Comparison of ENCODE assay signal across 11 cellular contexts in genomic region chr5:158958048-158958994, GRCh38.
A peak's percentile ranks its signal among the peaks of the same experiment; 100 is the strongest.
DNase-seq lines count a peak whose midpoint lies in the region; ATAC-seq, FAIRE-seq and TF ChIP-seq lines count a peak whose summit lies in the region.
"Had no signal": no experiment of that assay in that cellular context is flagged by ENCODE, and none has a peak within 500 bp of the region (broad histone marks: within the 10 kb centered on the region; RNA-seq: fewer than 3 reads in every experiment).

No MANE protein-coding gene starts in this region.

- peaks cover 55% of the 10 kb centered on the region for H3F3A ChIP-seq in DOHH2 (ENCODE audit: control insufficient read depth, insufficient read depth)

- no peaks in the 10 kb centered on the region for H3K9me3 ChIP-seq in DOHH2 (ENCODE audit: control insufficient read depth, insufficient read depth, low read length)
- H3K9me3 ChIP-seq in keratinocyte (ENCODE audit: control insufficient read depth, low read depth, low read length) = no peaks in the 10 kb centered on the region

- peak overlapping the region; percentile 68 for H3K4me3 ChIP-seq in DOHH2 (ENCODE audit: low read length)
- H3K4me3 ChIP-seq in keratinocyte (ENCODE audit: control insufficient read depth in 2 of 3, extremely low read depth in 1 of 3, insufficient read depth in 2 of 3, low read depth in 1 of 3, low read length in 3 of 3) = no peak overlapping the region

- H3K4me2 ChIP-seq in DOHH2 (ENCODE audit: low read length) (peak overlapping the region; percentile 90), keratinocyte (ENCODE audit: control insufficient read depth, extremely low read depth, insufficient read depth, low read depth, low read length) (no peak overlapping the region)

- peak; percentile 79 for DNase-seq in NAMALWA (ENCODE audit: low spot score)
- DNase-seq in keratinocyte (ENCODE audit: low read depth, low spot score) = no peak
- DNase-seq in CD14-positive monocyte (ENCODE audit: low spot score) = no peak
- DNase-seq in NCI-H526 (lab: John Stamatoyannopoulos, UW) = no peak
- DNase-seq in frontal cortex (ENCODE audit: low spot score in 2 of 2) = no peak
- DNase-seq: IMR-90; stimulated activated naive CD4-positive, alpha-beta T cell treated with Interleukin-2 at 50 U/mL for 16 hours had no signal

- H3K36me3 Mint-ChIP-seq in CD14-positive monocyte = no peaks in the 10 kb centered on the region

- ATAC-seq in GM19452 (IDR thresholded peaks at IDR 0.05; ENCODE audit: unreplicated experiment) (peak; percentile 33), HG02938 (IDR thresholded peaks at IDR 0.05; ENCODE audit: unreplicated experiment) (no peak)

- H3K9me3 Mint-ChIP-seq in CD14-positive monocyte = peaks cover 0 to 3% (median 0%) of the 10 kb centered on the region in 7 donors
- H3K9me3 Mint-ChIP-seq: T-helper 1 cell treated with Interleukin-12 subunit alpha and Interleukin-12 subunit beta and Interleukin-4 antibody, amounts not matched to agents 30 μg/mL and 1 μg/mL, for 36 hours had no signal

- no peak overlapping the region for H3K9ac ChIP-seq in keratinocyte (ENCODE audit: control insufficient read depth, extremely low read depth, insufficient read depth, low read length)

- H3K36me3 ChIP-seq in DOHH2 (ENCODE audit: control insufficient read depth, low read length) = peaks cover 14% of the 10 kb centered on the region
- no peaks in the 10 kb centered on the region for H3K36me3 ChIP-seq in keratinocyte (ENCODE audit: control insufficient read depth in 2 of 2, extremely low read depth in 1 of 2, insufficient read depth in 2 of 2, low read length in 2 of 2)

- no peak overlapping the region for H3K4me3 Mint-ChIP-seq in CD14-positive monocyte
- H3K4me3 Mint-ChIP-seq: T-helper 1 cell treated with Interleukin-12 subunit alpha and Interleukin-12 subunit beta and Interleukin-4 antibody, amounts not matched to agents 30 μg/mL and 1 μg/mL, for 36 hours had no signal

- H3K4me1 ChIP-seq in DOHH2 (ENCODE audit: control insufficient read depth, low read length) (peaks cover 93% of the 10 kb centered on the region), keratinocyte (ENCODE audit: control insufficient read depth, extremely low read depth, insufficient read depth, low read length) (no peaks in the 10 kb centered on the region)

- TF ChIP-seq CTCF in DOHH2 (IDR thresholded peaks at IDR 0.05; ENCODE audit: low read depth, low read length, poor library complexity, severe bottlenecking) (no peak), keratinocyte (optimal IDR thresholded peaks at IDR 0.05 in 1 of 3, IDR thresholded peaks at IDR 0.05 in 1 of 3, conservative IDR thresholded peaks at IDR 0.05 in 1 of 3; ENCODE audit: extremely low read depth in 1 of 3, insufficient read depth in 2 of 3, low read length in 3 of 3) (no peak), CD14-positive monocyte (IDR thresholded peaks at IDR 0.05) (no peak)

- dilution Hi-C loops in keratinocyte (cut with MboI; ENCODE audit: extremely low pct_ligation_motif_present, low sequenced_read_pairs) = no loop called here

- peak overlapping the region; percentile 98 for H3K27ac ChIP-seq in DOHH2 (ENCODE audit: low read depth, low read length)
- no peak overlapping the region for H3K27ac ChIP-seq in keratinocyte (ENCODE audit: control insufficient read depth, insufficient read depth, low read length)

- H2AFZ ChIP-seq in keratinocyte (ENCODE audit: control insufficient read depth, low read length) = no peak overlapping the region

- no peaks in the 10 kb centered on the region for H3K9me2 ChIP-seq in DOHH2 (replicated peaks; ENCODE audit: control insufficient read depth, low read length)

- H3K27me3 ChIP-seq in DOHH2 (ENCODE audit: control insufficient read depth, low read length) = no peaks in the 10 kb centered on the region
- no peaks in the 10 kb centered on the region for H3K27me3 ChIP-seq in keratinocyte (ENCODE audit: control insufficient read depth, extremely low read depth, insufficient read depth, low read length)

- H3K27me3 Mint-ChIP-seq in CD14-positive monocyte (ENCODE audit: low read depth in 3 of 3) = peaks cover 0 to 2% (median under 1%) of the 10 kb centered on the region in 3 donors

- FAIRE-seq in keratinocyte (lab: Jason Lieb, UNC) (peak; percentile 20), frontal cortex (lab: Jason Lieb, UNC) (no peak)

- intact Hi-C loops in CD14-positive monocyte (cut with micrococcal nuclease) = no loop called here

- peaks cover 56% of the 10 kb centered on the region for H3K79me2 ChIP-seq in DOHH2 (ENCODE audit: control insufficient read depth, low read length)
- no peaks in the 10 kb centered on the region for H3K79me2 ChIP-seq in keratinocyte (ENCODE audit: control insufficient read depth, insufficient read depth, low read length)

- H4K20me1 ChIP-seq in DOHH2 (ENCODE audit: control insufficient read depth, insufficient read depth, low read depth, low read length) (no peaks in the 10 kb centered on the region), keratinocyte (ENCODE audit: control insufficient read depth, extremely low read depth, insufficient read depth, low read length) (no peaks in the 10 kb centered on the region)

- no peaks in the 10 kb centered on the region for H3K9me1 ChIP-seq in keratinocyte (ENCODE audit: control insufficient read depth, extremely low read depth, insufficient read depth, low read length)

- H3K27ac Mint-ChIP-seq in CD14-positive monocyte = peak overlapping the region in 1 of 7 donors; percentile 15
- H3K27ac Mint-ChIP-seq: T-helper 1 cell treated with Interleukin-12 subunit alpha and Interleukin-12 subunit beta and Interleukin-4 antibody, amounts not matched to agents 30 μg/mL and 1 μg/mL, for 36 hours had no signal

- peaks cover 16% of the 10 kb centered on the region for H3K4me1 Mint-ChIP-seq in CD14-positive monocyte
